Comparison of ENCODE assay signal across 8 cellular contexts in genomic region chr21:28516996-28517592, GRCh38.
DNase-seq lines count a peak whose midpoint lies in the region; ATAC-seq and TF ChIP-seq lines count a peak whose summit lies in the region.

No MANE protein-coding gene starts in this region.

- ATAC-seq in GM21381 (IDR thresholded peaks at IDR 0.05; ENCODE audit: unreplicated experiment) (peak; percentile 98), HG03571 (IDR thresholded peaks at IDR 0.05; ENCODE audit: unreplicated experiment) (peak; percentile 99), Panc1 (peak; percentile 87)
- peak; percentile 96 for ATAC-seq in activated T-helper 17 cell treated with anti-CD3 and anti-CD28 coated beads, Interleukin-2, amount 50 U/mL, for 72 hours (replicated peaks)

- H3K27me3 ChIP-seq in Panc1 (ENCODE audit: control insufficient read depth, insufficient read depth, low read length): no peaks in the 10 kb centered on the region

- H3K9me3 Mint-ChIP-seq in activated T-helper 17 cell treated with anti-CD3 and anti-CD28 coated beads, Interleukin-2, amount 50 U/mL, for 72 hours: no peaks in the 10 kb centered on the region
- no peaks in the 10 kb centered on the region for H3K9me3 Mint-ChIP-seq in progenitor cell of endocrine pancreas (ENCODE audit: low read depth)

- TF ChIP-seq CTCF in Panc1 (IDR thresholded peaks at IDR 0.05) (peak; percentile 75), progenitor cell of endocrine pancreas (IDR thresholded peaks at IDR 0.05; ENCODE audit: unreplicated experiment) (peak; percentile 80)

- H3K4me3 ChIP-seq in Panc1 (ENCODE audit: low read depth in 2 of 2, low read length in 2 of 2): no peak overlapping the region

- no peaks in the 10 kb centered on the region for H3K4me1 Mint-ChIP-seq in activated T-helper 17 cell treated with anti-CD3 and anti-CD28 coated beads, Interleukin-2, amount 50 U/mL, for 72 hours
- H3K4me1 Mint-ChIP-seq in progenitor cell of endocrine pancreas (ENCODE audit: low read depth): no peaks in the 10 kb centered on the region

- in situ Hi-C loops in Panc1 (cut with HindIII; ENCODE audit: low pct_unique_long_range_greater_than_20kb, low sequenced_read_pairs): no loop called here

- POLR2A ChIA-PET in Panc1 (lab: Charles Lee): no interaction called here

- no TSS peak for BruUV-seq in Panc1 (replicated peaks; lab: Mats Ljungman, UMichigan)

- H3K36me3 Mint-ChIP-seq in activated T-helper 17 cell treated with anti-CD3 and anti-CD28 coated beads, Interleukin-2, amount 50 U/mL, for 72 hours (ENCODE audit: low read depth): no peaks in the 10 kb centered on the region
- H3K36me3 Mint-ChIP-seq in progenitor cell of endocrine pancreas (ENCODE audit: insufficient read depth): no peaks in the 10 kb centered on the region

- H3K36me3 ChIP-seq in Panc1 (ENCODE audit: control insufficient read depth, insufficient read depth, low read length): no peaks in the 10 kb centered on the region; the same call in 1 of the 2 replicates

- no peak overlapping the region for H3K27ac ChIP-seq in Panc1 (ENCODE audit: low read length)

- intact Hi-C loops in Panc1 (cut with micrococcal nuclease; ENCODE audit: unreplicated experiment): loop anchor here (5.0 kb wide), 2 partner anchors 230 to 425 kb away; no protein-coding TSS in a partner anchor
- intact Hi-C loops in head of caudate nucleus (cut with DNase I): loop anchor here (10.0 kb wide), 1 partner anchor 428 kb away; no protein-coding TSS in a partner anchor

- no peak overlapping the region for H3K4me3 Mint-ChIP-seq in activated T-helper 17 cell treated with anti-CD3 and anti-CD28 coated beads, Interleukin-2, amount 50 U/mL, for 72 hours
- no peak overlapping the region for H3K4me3 Mint-ChIP-seq in progenitor cell of endocrine pancreas (ENCODE audit: low read depth)

- CTCF ChIA-PET in Panc1 (lab: Charles Lee): interaction anchor here (0.6 to 1.3 kb wide), 3 partner anchors 225 to 229 kb away, joined by 3 to 5 read pairs (median 3); no protein-coding TSS in a partner anchor

- no peak overlapping the region for H3K27ac Mint-ChIP-seq in activated T-helper 17 cell treated with anti-CD3 and anti-CD28 coated beads, Interleukin-2, amount 50 U/mL, for 72 hours
- no peak overlapping the region for H3K27ac Mint-ChIP-seq in progenitor cell of endocrine pancreas

- peak; percentile 38 for DNase-seq in DMS153 (lab: John Stamatoyannopoulos, UW)
- peak; percentile 15 for DNase-seq in Panc1 (ENCODE audit: low read depth, low spot score)
- peak; percentile 25 to 79 (median 52) for DNase-seq in head of caudate nucleus
- DNase-seq in progenitor cell of endocrine pancreas (ENCODE audit: low spot score, unreplicated experiment): peak; percentile 52
- DNase-seq in COR-L47 (lab: John Stamatoyannopoulos, UW): no peak

- H3K4me1 ChIP-seq in Panc1 (ENCODE audit: control insufficient read depth, insufficient read depth, low read length): no peaks in the 10 kb centered on the region

- no peaks in the 10 kb centered on the region for H3K9me3 ChIP-seq in Panc1 (ENCODE audit: control insufficient read depth, insufficient read depth, low read depth, low read length)

- peaks cover 3% of the 10 kb centered on the region for H3K27me3 Mint-ChIP-seq in activated T-helper 17 cell treated with anti-CD3 and anti-CD28 coated beads, Interleukin-2, amount 50 U/mL, for 72 hours
- no peaks in the 10 kb centered on the region for H3K27me3 Mint-ChIP-seq in progenitor cell of endocrine pancreas
